Comparison of ENCODE assay signal across 18 cellular contexts in genomic region chr13:33075996-33076395, GRCh38. TPM values are rescaled to one million over a fixed set of nuclear protein-coding genes. Genes with fewer than 3 reads are reported as not detected.
"Had no signal": no experiment of that assay in that cellular context is flagged by ENCODE, and none has a peak within 500 bp of the region (broad histone marks: within the 10 kb centered on the region; RNA-seq: fewer than 3 reads in every experiment).

No MANE protein-coding gene starts in this region.

- H3K27ac ChIP-seq: coronary artery, heart left ventricle, right atrium auricular region, tibial artery, upper lobe of right lung, vagina had no signal

- H3K36me3 ChIP-seq: heart left ventricle, right atrium auricular region, tibial artery, upper lobe of right lung, vagina had no signal

- ATAC-seq: heart left ventricle; left lobe of liver; stimulated activated naive CD8-positive, alpha-beta T cell treated with anti-CD3 and anti-CD28 coated beads, Interleukin-15, Interleukin-2, amounts not matched to agents 100 U/mL and 50 U/mL, for 24 hours; upper lobe of right lung had no signal

- H3K4me1 ChIP-seq: right atrium auricular region, tibial artery, upper lobe of right lung, vagina had no signal

- H3K9me3 ChIP-seq: heart left ventricle, right atrium auricular region, tibial artery, upper lobe of right lung, vagina had no signal

- H3K4me3 ChIP-seq: coronary artery, heart left ventricle, right atrium auricular region, tibial artery, upper lobe of right lung, vagina had no signal

- H3K27me3 ChIP-seq: heart left ventricle, right atrium auricular region, tibial artery, upper lobe of right lung, vagina had no signal

- DNase-seq: effector CD4-positive, alpha-beta T cell; foreskin melanocyte; heart left ventricle; kidney glomerular epithelial cell; mammary epithelial cell; naive B cell; posterior cingulate gyrus; stimulated activated CD4-positive, alpha-beta T cell treated with anti-CD3 and anti-CD28 coated beads, Interleukin-4, amount 100 ng/mL, for 1 hour; stimulated activated CD8-positive, alpha-beta memory T cell treated with anti-CD3 and anti-CD28 coated beads, Interleukin-4, amount 100 ng/mL, for 48 hours; stimulated activated naive CD8-positive, alpha-beta T cell treated with anti-CD3 and anti-CD28 coated beads, Interleukin-15, Interleukin-2, amounts not matched to agents 100 U/mL and 50 U/mL, for 24 hours; tibial artery; upper lobe of right lung had no signal

- FAIRE-seq: islet of Langerhans had no signal

RNA-seq across cellular contexts. Expression of gene KL, which starts 59.8 kb away (rescaled TPM):
- total RNA-seq: mammary epithelial cell, pulmonary artery endothelial cell had no signal
- polyA plus RNA-seq: mammary epithelial cell had no signal
